Comparison of ENCODE assay signal across 9 cellular contexts in genomic region chr22:24060375-24060788, GRCh38. TPM values are rescaled to one million over a fixed set of nuclear protein-coding genes. Genes with fewer than 3 reads are reported as not detected.
A peak's percentile ranks its signal among the peaks of the same experiment; 100 is the strongest.
DNase-seq lines count a peak whose midpoint lies in the region; ATAC-seq, FAIRE-seq and TF ChIP-seq lines count a peak whose summit lies in the region.
"Had no signal": no experiment of that assay in that cellular context is flagged by ENCODE, and none has a peak within 500 bp of the region (broad histone marks: within the 10 kb centered on the region; RNA-seq: fewer than 3 reads in every experiment).

No MANE protein-coding gene starts in this region.

- peaks cover 18 to 22% (median 19%) of the 10 kb centered on the region in 3 donors for H3K4me1 ChIP-seq in skeletal muscle tissue (ENCODE audit: control insufficient read depth in 3 of 3, insufficient read depth in 3 of 3, low read length in 3 of 3)

- peak overlapping the region; percentile 70 for H3K27ac ChIP-seq in skeletal muscle tissue (ENCODE audit: low read depth, low read length)

- peak overlapping the region; percentile 63 for H3K27ac Mint-ChIP-seq in T-helper 17 cell

- DNase-seq in H54 (ENCODE audit: insufficient read length, low spot score) (peak; percentile 74), T-helper 17 cell (no peak), foreskin melanocyte (peak; percentile 24), NCI-H128 (lab: John Stamatoyannopoulos, UW; ENCODE audit: unreplicated experiment) (no peak)
- DNase-seq: activated effector memory CD4-positive, alpha-beta T cell treated with anti-CD3 and anti-CD28 coated beads, Interleukin-2, amount 50 U/mL, for 16 hours had no signal

- peaks cover 12% of the 10 kb centered on the region for H3K4me1 Mint-ChIP-seq in T-helper 17 cell

- H3K27me3 Mint-ChIP-seq in T-helper 17 cell: no peaks in the 10 kb centered on the region

- no peaks in the 10 kb centered on the region for H3K9me3 ChIP-seq in T-helper 17 cell (ENCODE audit: control insufficient read depth, low read length, poor library complexity, severe bottlenecking)
- H3K9me3 ChIP-seq in skeletal muscle tissue (ENCODE audit: control insufficient read depth in 3 of 3, low read length in 3 of 3): no peaks in the 10 kb centered on the region

- no peak for TF ChIP-seq POLR2A in H54 (IDR thresholded peaks at IDR 0.05; ENCODE audit: low read depth, low read length)

- FAIRE-seq in H54 (lab: Jason Lieb, UNC): peak; percentile 74

- H3K27me3 ChIP-seq in skeletal muscle tissue (ENCODE audit: control insufficient read depth in 3 of 3, insufficient read depth in 3 of 3, low read length in 3 of 3): no peaks in the 10 kb centered on the region

- no peak for ATAC-seq in T-helper 17 cell
- no peak for ATAC-seq in HG02759 (IDR thresholded peaks at IDR 0.05; ENCODE audit: unreplicated experiment)
- no peak for ATAC-seq in HG03460 (IDR thresholded peaks at IDR 0.05; ENCODE audit: unreplicated experiment)
- no peak for ATAC-seq in HG03135 (IDR thresholded peaks at IDR 0.05; ENCODE audit: unreplicated experiment)

- no peak overlapping the region for H3K4me3 ChIP-seq in skeletal muscle tissue (ENCODE audit: low read length in 3 of 3)

- H3K36me3 Mint-ChIP-seq in T-helper 17 cell (ENCODE audit: low read depth): peaks cover 17% of the 10 kb centered on the region

- H3K36me3 ChIP-seq in skeletal muscle tissue (ENCODE audit: control insufficient read depth in 3 of 3, insufficient read depth in 3 of 3, low read length in 3 of 3): peaks cover 54 to 72% (median 58%) of the 10 kb centered on the region in 3 donors

- no peak overlapping the region for H3K4me3 Mint-ChIP-seq in T-helper 17 cell

- no peak overlapping the region for H3K9ac ChIP-seq in skeletal muscle tissue (ENCODE audit: low read depth in 1 of 3, low read length in 3 of 3)

RNA-seq across cellular contexts. Expression of gene CABIN1, which starts 49.3 kb away (rescaled TPM):
- total RNA-seq in T-helper 17 cell: 100 to 1,000 TPM; 112 to 126 TPM
- 18.3 TPM for total RNA-seq in skeletal muscle tissue

RNA-seq across cellular contexts. Expression of gene GSTT4, which starts 55.1 kb away (rescaled TPM):
- total RNA-seq in T-helper 17 cell (not detected), skeletal muscle tissue (not detected)

Comparison
In these comparisons a context has a peak if more than half of its experiments do, and no peak if none do; other contexts are left out.
1. DNase-seq: peak in H54 (single experiment) and foreskin melanocyte (single experiment); none in T-helper 17 cell (0 of 3) and NCI-H128 (single experiment).